7 cellular contexts compared by ENCODE assay signal in genomic region chr9:34253460-34253837, GRCh38.
A peak's percentile ranks its signal among the peaks of the same experiment; 100 is the strongest.
DNase-seq lines count a peak whose midpoint lies in the region; ATAC-seq and TF ChIP-seq lines count a peak whose summit lies in the region.

No MANE protein-coding gene starts in this region.

- CTCF ChIA-PET in MCF 10A (lab: Yijun Ruan, JAX) = interaction anchor here (0.5 to 5.2 kb wide), 54 partner anchors 8 to 329 kb away, joined by 3 to 39 read pairs (median 5); partner anchors contain the start of genes DCAF12, MYORG and UBAP1

- peak; percentile 57 for TF ChIP-seq CTCF in MCF 10A (IDR thresholded peaks at IDR 0.05; ENCODE audit: unreplicated experiment)
- peak in 1 of 3 experiments; percentile 72 for TF ChIP-seq CTCF in testis (IDR thresholded peaks at IDR 0.05)

- no peak overlapping the region for H3K4me3 ChIP-seq in testis

- intact Hi-C loops in MCF 10A (cut with micrococcal nuclease) = loop anchor here (1.0 to 10.0 kb wide), 6 partner anchors 67 to 351 kb away; partner anchors contain the start of genes DCAF12, KIF24 and NUDT2
- intact Hi-C loops in testis (cut with DNase I; ENCODE audit: low total_unique reads) = loop anchor here (10.0 kb wide), 2 partner anchors 59 to 169 kb away; no protein-coding TSS in a partner anchor

- H3K27ac ChIP-seq in testis = peak overlapping the region; percentile 73 to 95

- no peaks in the 10 kb centered on the region for H3K9me3 Mint-ChIP-seq in MCF 10A (ENCODE audit: unreplicated experiment)

- H3K27me3 ChIP-seq in testis = no peaks in the 10 kb centered on the region

- ATAC-seq in HG02571 (IDR thresholded peaks at IDR 0.05; ENCODE audit: unreplicated experiment) (no peak), HG02870 (IDR thresholded peaks at IDR 0.05; ENCODE audit: unreplicated experiment) (no peak)

- H3K36me3 Mint-ChIP-seq in MCF 10A (ENCODE audit: insufficient read depth, unreplicated experiment) = peaks cover 59% of the 10 kb centered on the region

- H3K27me3 Mint-ChIP-seq in MCF 10A (ENCODE audit: insufficient read depth, unreplicated experiment) = no peaks in the 10 kb centered on the region

- DNase-seq in LHCN-M2 (ENCODE audit: low read depth) (peak; percentile 84), MCF 10A (ENCODE audit: unreplicated experiment) (peak; percentile 43), iris pigment epithelial cell (ENCODE audit: low read depth) (peak; percentile 50), testis (peak; percentile 55), SHP77 (lab: John Stamatoyannopoulos, UW) (no peak)

- no peaks in the 10 kb centered on the region for H3K9me3 ChIP-seq in testis

- TF ChIP-seq POLR2A in testis (IDR thresholded peaks at IDR 0.05) = no peak

- H3K36me3 ChIP-seq in testis (ENCODE audit: low read depth, missing control alignments) = no peaks in the 10 kb centered on the region

- H3K27ac Mint-ChIP-seq in MCF 10A (ENCODE audit: low read depth, unreplicated experiment) = peak overlapping the region; percentile 94

- H3K4me1 Mint-ChIP-seq in MCF 10A (ENCODE audit: insufficient read depth, unreplicated experiment) = peaks cover 32% of the 10 kb centered on the region

- BruUV-seq in MCF 10A (replicated peaks; lab: Mats Ljungman, UMichigan) = no TSS peak

- H3K4me3 Mint-ChIP-seq in MCF 10A (ENCODE audit: unreplicated experiment) = no peak overlapping the region

- peaks cover 71% of the 10 kb centered on the region for H3K4me1 ChIP-seq in testis

- POLR2A ChIA-PET in MCF 10A (lab: Yijun Ruan, JAX) = interaction anchor here (0.6 to 6.1 kb wide), 20 partner anchors 11 to 168 kb away, joined by 3 to 86 read pairs (median 4); partner anchors contain the start of genes DCAF12 and UBAP1

- 34 to 61% methylated on average over 3 of the region's 3 CpGs for WGBS in testis, 2 donors

Comparison
In these comparisons a context has a peak if more than half of its experiments do, and no peak if none do; other contexts are left out.
1. DNase-seq: peak in LHCN-M2 (single experiment), MCF 10A (single experiment), iris pigment epithelial cell (single experiment) and testis (single experiment); none in SHP77 (0 of 2).